In genomic region chr2:162992828-162993227, GRCh38 we compare ENCODE assay signal across 13 cellular contexts.
A peak's percentile ranks its signal among the peaks of the same experiment; 100 is the strongest.
DNase-seq lines count a peak whose midpoint lies in the region; ATAC-seq lines count a peak whose summit lies in the region.
"Had no signal": no experiment of that assay in that cellular context is flagged by ENCODE, and none has a peak within 500 bp of the region (broad histone marks: within the 10 kb centered on the region; RNA-seq: fewer than 3 reads in every experiment).

No MANE protein-coding gene starts in this region.

- no peak for ATAC-seq in GM18861 (IDR thresholded peaks at IDR 0.05; ENCODE audit: unreplicated experiment)
- ATAC-seq in GM21447 (IDR thresholded peaks at IDR 0.05; ENCODE audit: unreplicated experiment), result no peak
- ATAC-seq: GM12878, K562 had no signal

- DNase-seq in DMS53 treated with DMSO at 0.1 percent for 48 hours (lab: John Stamatoyannopoulos, UW; ENCODE audit: unreplicated experiment) (peak; percentile 69), HT1080 (ENCODE audit: low read depth) (peak; percentile 2), OCI-M1 (lab: John Stamatoyannopoulos, UW) (peak; percentile 49), kidney tubule cell (ENCODE audit: low spot score) (peak; percentile 2)
- DNase-seq in stimulated activated CD8-positive, alpha-beta memory T cell treated with anti-CD3 and anti-CD28 coated beads, Interleukin-4, amount 100 ng/mL, for 48 hours, result no peak
- DNase-seq: CD4-positive, alpha-beta memory T cell; DND-41; EL; IMR-90 had no signal
